Comparison of ENCODE assay signal across 21 cellular contexts in the genomic region with DNA sequence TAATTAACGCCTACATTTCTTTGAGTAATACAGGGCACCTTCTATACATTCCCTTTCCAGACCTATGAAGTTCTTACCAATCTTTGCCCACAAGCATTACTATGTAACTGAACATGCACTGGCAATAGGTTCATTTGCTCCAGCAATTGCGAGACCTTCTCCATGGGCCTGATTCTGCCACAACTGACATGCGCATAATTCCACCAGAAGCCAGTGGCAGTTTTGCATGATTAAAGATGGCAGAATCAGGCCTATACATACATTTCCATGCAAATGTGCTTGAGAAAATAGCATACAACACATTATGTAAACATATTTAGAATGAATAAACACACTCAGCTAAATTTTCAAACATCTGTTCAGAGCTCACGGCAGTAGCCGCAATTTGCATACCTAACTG.
DNase-seq lines count a peak whose midpoint lies in the region; ATAC-seq, FAIRE-seq and TF ChIP-seq lines count a peak whose summit lies in the region.
"Had no signal": no experiment of that assay in that cellular context is flagged by ENCODE, and none has a peak within 500 bp of the region (broad histone marks: within the 10 kb centered on the region; RNA-seq: fewer than 3 reads in every experiment).

No MANE protein-coding gene starts in this region.

- H3K79me1 ChIP-seq in H9 (ENCODE audit: insufficient read depth, low read depth, low read length, poor library complexity, severe bottlenecking): no peaks in the 10 kb centered on the region
- no peaks in the 10 kb centered on the region for H3K79me1 ChIP-seq in H1 (ENCODE audit: low read depth, low read length)

- no peak overlapping the region for H2AK5ac ChIP-seq in H9 (ENCODE audit: insufficient read length, low read length)
- no peak overlapping the region for H2AK5ac ChIP-seq in H1 (ENCODE audit: low read depth, low read length)

- H2BK12ac ChIP-seq in H9 (ENCODE audit: insufficient read length, low read depth, low read length): no peak overlapping the region
- H2BK12ac ChIP-seq in H1 (ENCODE audit: low read depth, low read length): no peak overlapping the region

- TF ChIP-seq CTCF in H9 (conservative IDR thresholded peaks at IDR 0.05) (no peak), H1 (IDR thresholded peaks at IDR 0.05; ENCODE audit: control extremely low read depth in 1 of 3, insufficient read depth in 1 of 3, low read depth in 1 of 3, low read length in 3 of 3) (no peak)

- H2BK5ac ChIP-seq in H9 (ENCODE audit: insufficient read length, low read length) (no peak overlapping the region), H1 (ENCODE audit: low read depth, low read length) (no peak overlapping the region)

- H4K8ac ChIP-seq in H9 (replicated peaks; ENCODE audit: insufficient read length, low read depth, low read length) (no peak overlapping the region), H1 (ENCODE audit: extremely low read depth, insufficient read depth, low read length) (no peak overlapping the region)

- H4K20me1 ChIP-seq in H9 (ENCODE audit: control insufficient read depth, insufficient read depth, insufficient read length): no peaks in the 10 kb centered on the region
- peaks cover 0 to 1% of the 10 kb centered on the region in 2 experiments for H4K20me1 ChIP-seq in H1 (replicated peaks in 1 of 2; ENCODE audit: control insufficient read depth in 1 of 2, insufficient read depth in 2 of 2, low read length in 2 of 2)
- H4K20me1 ChIP-seq: BLaER1 treated with 17β-estradiol and CSF1 and Interleukin-3, amounts not matched to agents 10 nM and 100 nM had no signal

- CTCF ChIA-PET in H1 (lab: Charles Lee; ENCODE audit: partially characterized antibody): no interaction called here

- DNase-seq in H9: no peak
- DNase-seq in NCI-H1048 (lab: John Stamatoyannopoulos, UW): peak; percentile 30
- DNase-seq in H1 (ENCODE audit: low read depth in 1 of 2, low spot score in 2 of 2): no peak
- DNase-seq in Kasumi-1 (lab: John Stamatoyannopoulos, UW): no peak
- no peak for DNase-seq in T-helper 9 cell
- DNase-seq: CD8-positive, alpha-beta memory T cell; COR-L47; DMS153; DMS79; GDM1; GM23248; H7; IMR-90 had no signal

- TF ChIP-seq EP300 in H1 (IDR thresholded peaks at IDR 0.05; ENCODE audit: borderline replicate concordance in 1 of 2, low read depth in 2 of 2, low read length in 2 of 2): no peak

- H3K9me3 ChIP-seq in H9 (ENCODE audit: control insufficient read depth, low read depth, low read length) (no peaks in the 10 kb centered on the region), H1 (ENCODE audit: insufficient read depth in 2 of 2, low read depth in 1 of 2, low read length in 1 of 2) (no peaks in the 10 kb centered on the region), neuron (ENCODE audit: low read length) (no peaks in the 10 kb centered on the region)
- H3K9me3 ChIP-seq: BLaER1 treated with 17β-estradiol and CSF1 and Interleukin-3, amounts not matched to agents 10 nM and 100 nM had no signal

- H2BK20ac ChIP-seq in H9 (ENCODE audit: low read depth, low read length, poor library complexity, severe bottlenecking) (no peak overlapping the region), H1 (ENCODE audit: low read length) (no peak overlapping the region)

- H3K23me2 ChIP-seq in H9 (ENCODE audit: insufficient read length, low read depth, low read length, poor library complexity, severe bottlenecking) (no peaks in the 10 kb centered on the region), H1 (ENCODE audit: low read depth, low read length) (no peaks in the 10 kb centered on the region)

- H3K4me1 Mint-ChIP-seq in H9: peaks cover 23 to 27% of the 10 kb centered on the region in 2 experiments
- H3K4me1 Mint-ChIP-seq: B cell; CD8-positive, alpha-beta memory T cell had no signal

- H3K4me2 ChIP-seq in H9 (ENCODE audit: insufficient read depth, insufficient read length, low read length) (peak overlapping the region; percentile 19), H1 (ENCODE audit: insufficient read depth in 1 of 2, low read depth in 2 of 2, low read length in 2 of 2) (peak overlapping the region in 1 of 2 experiments; percentile 39; a peak in 1 of 4 replicates)
- H3K4me2 ChIP-seq: BLaER1 treated with 17β-estradiol and CSF1 and Interleukin-3, amounts not matched to agents 10 nM and 100 nM had no signal

- no peak overlapping the region for H3K4me3 Mint-ChIP-seq in H9
- H3K4me3 Mint-ChIP-seq: B cell; CD8-positive, alpha-beta memory T cell had no signal

- H3K79me2 ChIP-seq in H9 (ENCODE audit: insufficient read depth, low read length): no peaks in the 10 kb centered on the region
- no peaks in the 10 kb centered on the region for H3K79me2 ChIP-seq in H1 (ENCODE audit: control insufficient read depth in 1 of 2, insufficient read depth in 2 of 2, low read length in 2 of 2)

- H3K36me3 ChIP-seq in H1 (ENCODE audit: control insufficient read depth in 2 of 4, insufficient read depth in 4 of 4, low read length in 3 of 4): no peaks in the 10 kb centered on the region
- H3K36me3 ChIP-seq in neuron (ENCODE audit: insufficient read depth, low read length): no peaks in the 10 kb centered on the region
- H3K36me3 ChIP-seq: BLaER1 treated with 17β-estradiol and CSF1 and Interleukin-3, amounts not matched to agents 10 nM and 100 nM had no signal

- H2BK120ac ChIP-seq in H9 (ENCODE audit: low read depth, low read length, poor library complexity, severe bottlenecking): no peak overlapping the region
- H2BK120ac ChIP-seq in H1 (replicated peaks; ENCODE audit: low read depth, low read length): no peak overlapping the region

- H3K56ac ChIP-seq in H9 (ENCODE audit: insufficient read length, low read depth, low read length): no peak overlapping the region
- no peak overlapping the region for H3K56ac ChIP-seq in H1 (replicated peaks; ENCODE audit: insufficient read length, low read depth, low read length)

- H3K23ac ChIP-seq in H9 (ENCODE audit: insufficient read length, low read depth, low read length) (no peak overlapping the region), H1 (ENCODE audit: insufficient read length) (no peak overlapping the region)

- H4K5ac ChIP-seq in H9 (ENCODE audit: insufficient read length, low read depth, low read length): no peak overlapping the region
- no peak overlapping the region for H4K5ac ChIP-seq in H1 (ENCODE audit: insufficient read length, low read depth, low read length)

- TF ChIP-seq POLR2A in H1 (IDR thresholded peaks at IDR 0.05; ENCODE audit: control extremely low read depth in 1 of 2, low read depth in 2 of 2, low read length in 2 of 2): no peak

- peaks cover 2% of the 10 kb centered on the region; the same call in 1 of the 2 replicates for H3K4me1 ChIP-seq in H9 (ENCODE audit: insufficient read depth, low read length)
- peaks cover 0 to 5% (median 3%) of the 10 kb centered on the region in 4 experiments; a peak in 3 of 7 replicates for H3K4me1 ChIP-seq in H1 (replicated peaks in 1 of 4; ENCODE audit: control insufficient read depth in 3 of 4, insufficient read depth in 4 of 4, low read length in 3 of 4)
- H3K4me1 ChIP-seq in neuron (ENCODE audit: insufficient read depth, low read length): no peaks in the 10 kb centered on the region
- H3K4me1 ChIP-seq: BLaER1 treated with 17β-estradiol and CSF1 and Interleukin-3, amounts not matched to agents 10 nM and 100 nM had no signal

- H3K36me3 Mint-ChIP-seq in H9 (ENCODE audit: insufficient read depth in 1 of 3, low read depth in 3 of 3): peaks cover 0 to 5% (median 0%) of the 10 kb centered on the region in 3 experiments; a peak in 1 of 7 replicates
- H3K36me3 Mint-ChIP-seq: CD8-positive, alpha-beta memory T cell had no signal

- no peak overlapping the region for H3K18ac ChIP-seq in H9 (ENCODE audit: insufficient read length, low read depth, low read length)
- no peak overlapping the region for H3K18ac ChIP-seq in H1 (ENCODE audit: extremely low read depth, low read length)

- H3K27ac ChIP-seq in H9 (ENCODE audit: insufficient read length, low read depth, low read length) (no peak overlapping the region), H1 (ENCODE audit: low read depth, low read length) (no peak overlapping the region)
- H3K27ac ChIP-seq: BLaER1 treated with 17β-estradiol and CSF1 and Interleukin-3, amounts not matched to agents 10 nM and 100 nM; GM23248; HL-60 had no signal

- no peak overlapping the region for H3K4ac ChIP-seq in H9 (ENCODE audit: low read depth, low read length)
- no peak overlapping the region for H3K4ac ChIP-seq in H1 (replicated peaks; ENCODE audit: insufficient read length, low read depth, low read length)

- H3K14ac ChIP-seq in H9 (ENCODE audit: insufficient read depth, low read length): no peak overlapping the region
- H3K14ac ChIP-seq in H1 (ENCODE audit: insufficient read length): no peak overlapping the region

- H2BK15ac ChIP-seq in H9 (ENCODE audit: low read depth, low read length) (no peak overlapping the region), H1 (ENCODE audit: low read length) (no peak overlapping the region)

- H3K27me3 ChIP-seq in H9 (ENCODE audit: insufficient read depth, low read length): no peaks in the 10 kb centered on the region
- no peaks in the 10 kb centered on the region for H3K27me3 ChIP-seq in H1 (replicated peaks in 1 of 4; ENCODE audit: control insufficient read depth in 3 of 4, extremely low read depth in 1 of 4, insufficient read depth in 3 of 4, low read length in 3 of 4)
- no peaks in the 10 kb centered on the region for H3K27me3 ChIP-seq in neuron (ENCODE audit: insufficient read depth, low read length)
- H3K27me3 ChIP-seq: BLaER1 treated with 17β-estradiol and CSF1 and Interleukin-3, amounts not matched to agents 10 nM and 100 nM had no signal

- H4K91ac ChIP-seq in H9 (ENCODE audit: insufficient read length, low read depth, low read length) (no peak overlapping the region), H1 (replicated peaks; ENCODE audit: insufficient read length, low read length) (no peak overlapping the region)

- ATAC-seq in HG02588 (IDR thresholded peaks at IDR 0.05; ENCODE audit: unreplicated experiment): no peak
- ATAC-seq: K562 had no signal

- H2AFZ ChIP-seq in H9 (ENCODE audit: low read length): no peak overlapping the region
- H2AFZ ChIP-seq in H1 (ENCODE audit: low read length): no peak overlapping the region
- H2AFZ ChIP-seq in neuron (ENCODE audit: low read depth, low read length): peak overlapping the region; percentile 36
- H2AFZ ChIP-seq: GM23248 had no signal

- WGBS in H9 (ENCODE audit: extremely low coverage, insufficient read length, low lambda C conversion rate): no CpG with 5 or more reads among the region's 5 CpGs
- whole genome bisulfite sequencing in H1 (ENCODE audit: extremely low coverage in 1 of 2, insufficient coverage in 1 of 2, insufficient read length in 1 of 2, insufficient replicate concordance in 2 of 2, low coverage in 1 of 2, low lambda C conversion rate in 2 of 2, missing lambda C conversion rate in 1 of 2), 2 experiments: 79% methylated on average over 5 of the region's 5 CpGs; no CpG with 5 or more reads in 1 of the 2 experiments

- no peaks in the 10 kb centered on the region for H3K9me3 Mint-ChIP-seq in H9

- POLR2A ChIA-PET in H1 (lab: Charles Lee; ENCODE audit: partially characterized antibody): no interaction called here

- no peak for FAIRE-seq in H1 (lab: Jason Lieb, UNC)
- FAIRE-seq: GM12892, GM18507, K562 had no signal

- no peak for TF ChIP-seq RAD21 in H1 (IDR thresholded peaks at IDR 0.05 in 1 of 2, conservative IDR thresholded peaks at IDR 0.05 in 1 of 2; ENCODE audit: low read depth in 2 of 2, low read length in 2 of 2)

- H3K4me3 ChIP-seq in H1 (ENCODE audit: extremely low read depth in 1 of 4, insufficient read depth in 2 of 4, low read depth in 3 of 4, low read length in 4 of 4) (peak overlapping the region in 1 of 4 experiments; percentile 17; a peak in 1 of 8 replicates), neuron (ENCODE audit: low read length) (no peak overlapping the region)
- H3K4me3 ChIP-seq: BLaER1 treated with 17β-estradiol and CSF1 and Interleukin-3, amounts not matched to agents 10 nM and 100 nM; GM23248; K562 had no signal

- 0 out of 7 replicates have a peak overlapping the region, but pooled peaks of 1 of the 3 experiments have one; percentile 24 for H3K27ac Mint-ChIP-seq in H9
- H3K27ac Mint-ChIP-seq: B cell; CD8-positive, alpha-beta memory T cell had no signal

- no peaks in the 10 kb centered on the region for H3K27me3 Mint-ChIP-seq in H9 (ENCODE audit: low read depth)
- H3K27me3 Mint-ChIP-seq: B cell; CD8-positive, alpha-beta memory T cell had no signal

- H3T11ph ChIP-seq in H9 (ENCODE audit: low read length): no peak overlapping the region

- no peak overlapping the region for H3K9ac ChIP-seq in H9 (ENCODE audit: extremely low read depth, insufficient read length, low read length)
- no peak overlapping the region for H3K9ac ChIP-seq in H1 (replicated peaks in 1 of 4; ENCODE audit: extremely low read depth in 1 of 4, low read depth in 3 of 4, low read length in 3 of 4)
- H3K9ac ChIP-seq: BLaER1 treated with 17β-estradiol and CSF1 and Interleukin-3, amounts not matched to agents 10 nM and 100 nM; GM23248 had no signal
